19 cellular contexts compared by ENCODE assay signal in genomic region chr2:102772659-102773058, GRCh38.
"Had no signal": no experiment of that assay in that cellular context is flagged by ENCODE, and none has a peak within 500 bp of the region (broad histone marks: within the 10 kb centered on the region; RNA-seq: fewer than 3 reads in every experiment).

No MANE protein-coding gene starts in this region.

- DNase-seq: heart right ventricle; islet precursor cell; naive thymus-derived CD4-positive, alpha-beta T cell; ovary; retina; right lobe of liver; small intestine; spleen; stimulated activated CD4-positive, alpha-beta T cell treated with anti-CD3 and anti-CD28 coated beads, Interleukin-4, amount 100 ng/mL, for 4 hours; stimulated activated CD8-positive, alpha-beta memory T cell treated with anti-CD3 and anti-CD28 coated beads, Interleukin-4, amount 100 ng/mL, for 48 hours; stimulated activated naive CD4-positive, alpha-beta T cell treated with Interleukin-2 at 50 U/mL for 16 hours; stimulated activated naive CD8-positive, alpha-beta T cell treated with anti-CD3 and anti-CD28 coated beads, Interleukin-15, amount 100 ng/mL, for 72 hours; substantia nigra; uterus had no signal

- ATAC-seq: left lobe of liver; naive thymus-derived CD4-positive, alpha-beta T cell; right lobe of liver; stimulated activated memory B cell treated with anti-CD40 and anti-IgM and Interleukin-4, amounts not matched to agents 10 μg/mL and 1 μg/mL and 100 μg/mL, for 72 hours; stimulated activated naive CD8-positive, alpha-beta T cell treated with anti-CD3 and anti-CD28 coated beads, Interleukin-15, amount 100 ng/mL, for 72 hours had no signal

- H3K4me1 ChIP-seq: spleen, tibial nerve, uterus had no signal

- H3K27ac ChIP-seq: hepatocyte, ovary, right lobe of liver, tibial nerve, uterus had no signal

- H3K9me3 ChIP-seq: heart right ventricle, ovary, right lobe of liver, spleen, tibial nerve, uterus had no signal

- H3K36me3 ChIP-seq: ovary, right lobe of liver, tibial nerve, uterus had no signal

- H3K27me3 ChIP-seq: heart right ventricle, hepatocyte, ovary, right lobe of liver, spleen, tibial nerve, uterus had no signal

- H3K4me3 ChIP-seq: heart right ventricle, hepatocyte, lung, ovary, right lobe of liver, spleen, tibial nerve, uterus had no signal
